ENCODE assay signal across 1 cellular context in the genomic region with DNA sequence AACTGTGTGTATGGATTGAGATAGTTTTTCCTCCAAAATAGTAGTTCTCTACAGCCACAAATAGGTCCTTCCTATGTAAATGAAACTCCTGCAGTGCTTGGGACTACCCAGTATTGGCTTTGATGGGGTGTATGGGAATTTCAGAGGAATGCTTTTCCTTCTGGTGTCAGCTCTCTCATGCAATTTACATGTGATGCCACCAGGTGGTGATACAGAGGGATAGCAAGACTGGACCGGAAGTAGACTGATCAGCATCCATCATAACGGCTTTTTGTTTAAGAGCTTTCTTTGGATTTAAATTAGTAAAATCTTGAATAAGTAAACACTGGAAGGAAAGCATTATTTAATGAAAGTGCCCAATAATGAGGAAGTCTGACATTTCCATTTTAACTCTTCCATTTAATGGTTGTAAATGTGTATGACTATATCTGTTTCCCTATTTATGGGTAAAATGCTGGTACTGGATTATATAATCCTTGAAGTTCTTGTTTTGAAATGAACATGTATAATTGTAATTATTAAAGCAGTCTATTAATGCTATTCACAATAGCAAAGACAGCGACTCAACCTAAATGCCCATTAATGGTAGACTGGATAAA.
TF ChIP-seq lines count a peak whose summit lies in the region.

No MANE protein-coding gene starts in this region.

TF ChIP-seq in WTC11, 78 proteins besides CTCF, POLR2A, EP300 and RAD21 (continued from another document):
- TF ChIP-seq, protein P1, sequence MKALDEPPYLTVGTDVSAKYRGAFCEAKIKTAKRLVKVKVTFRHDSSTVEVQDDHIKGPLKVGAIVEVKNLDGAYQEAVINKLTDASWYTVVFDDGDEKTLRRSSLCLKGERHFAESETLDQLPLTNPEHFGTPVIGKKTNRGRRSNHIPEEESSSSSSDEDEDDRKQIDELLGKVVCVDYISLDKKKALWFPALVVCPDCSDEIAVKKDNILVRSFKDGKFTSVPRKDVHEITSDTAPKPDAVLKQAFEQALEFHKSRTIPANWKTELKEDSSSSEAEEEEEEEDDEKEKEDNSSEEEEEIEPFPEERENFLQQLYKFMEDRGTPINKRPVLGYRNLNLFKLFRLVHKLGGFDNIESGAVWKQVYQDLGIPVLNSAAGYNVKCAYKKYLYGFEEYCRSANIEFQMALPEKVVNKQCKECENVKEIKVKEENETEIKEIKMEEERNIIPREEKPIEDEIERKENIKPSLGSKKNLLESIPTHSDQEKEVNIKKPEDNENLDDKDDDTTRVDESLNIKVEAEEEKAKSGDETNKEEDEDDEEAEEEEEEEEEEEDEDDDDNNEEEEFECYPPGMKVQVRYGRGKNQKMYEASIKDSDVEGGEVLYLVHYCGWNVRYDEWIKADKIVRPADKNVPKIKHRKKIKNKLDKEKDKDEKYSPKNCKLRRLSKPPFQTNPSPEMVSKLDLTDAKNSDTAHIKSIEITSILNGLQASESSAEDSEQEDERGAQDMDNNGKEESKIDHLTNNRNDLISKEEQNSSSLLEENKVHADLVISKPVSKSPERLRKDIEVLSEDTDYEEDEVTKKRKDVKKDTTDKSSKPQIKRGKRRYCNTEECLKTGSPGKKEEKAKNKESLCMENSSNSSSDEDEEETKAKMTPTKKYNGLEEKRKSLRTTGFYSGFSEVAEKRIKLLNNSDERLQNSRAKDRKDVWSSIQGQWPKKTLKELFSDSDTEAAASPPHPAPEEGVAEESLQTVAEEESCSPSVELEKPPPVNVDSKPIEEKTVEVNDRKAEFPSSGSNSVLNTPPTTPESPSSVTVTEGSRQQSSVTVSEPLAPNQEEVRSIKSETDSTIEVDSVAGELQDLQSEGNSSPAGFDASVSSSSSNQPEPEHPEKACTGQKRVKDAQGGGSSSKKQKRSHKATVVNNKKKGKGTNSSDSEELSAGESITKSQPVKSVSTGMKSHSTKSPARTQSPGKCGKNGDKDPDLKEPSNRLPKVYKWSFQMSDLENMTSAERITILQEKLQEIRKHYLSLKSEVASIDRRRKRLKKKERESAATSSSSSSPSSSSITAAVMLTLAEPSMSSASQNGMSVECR (CRISPR knock-in tag; IDR thresholded peaks at IDR 0.05; ENCODE audit: borderline replicate concordance), result no peak
- TF ChIP-seq IRF2 (CRISPR knock-in tag; IDR thresholded peaks at IDR 0.05; ENCODE audit: borderline replicate concordance, low read depth), result no peak
- TF ChIP-seq ELF4 (CRISPR knock-in tag; IDR thresholded peaks at IDR 0.05; ENCODE audit: low read depth), result no peak
- TF ChIP-seq PRRX2 (CRISPR knock-in tag; IDR thresholded peaks at IDR 0.05), result no peak
- no peak for TF ChIP-seq SOX15 (CRISPR knock-in tag; IDR thresholded peaks at IDR 0.05)
- TF ChIP-seq, protein P2, sequence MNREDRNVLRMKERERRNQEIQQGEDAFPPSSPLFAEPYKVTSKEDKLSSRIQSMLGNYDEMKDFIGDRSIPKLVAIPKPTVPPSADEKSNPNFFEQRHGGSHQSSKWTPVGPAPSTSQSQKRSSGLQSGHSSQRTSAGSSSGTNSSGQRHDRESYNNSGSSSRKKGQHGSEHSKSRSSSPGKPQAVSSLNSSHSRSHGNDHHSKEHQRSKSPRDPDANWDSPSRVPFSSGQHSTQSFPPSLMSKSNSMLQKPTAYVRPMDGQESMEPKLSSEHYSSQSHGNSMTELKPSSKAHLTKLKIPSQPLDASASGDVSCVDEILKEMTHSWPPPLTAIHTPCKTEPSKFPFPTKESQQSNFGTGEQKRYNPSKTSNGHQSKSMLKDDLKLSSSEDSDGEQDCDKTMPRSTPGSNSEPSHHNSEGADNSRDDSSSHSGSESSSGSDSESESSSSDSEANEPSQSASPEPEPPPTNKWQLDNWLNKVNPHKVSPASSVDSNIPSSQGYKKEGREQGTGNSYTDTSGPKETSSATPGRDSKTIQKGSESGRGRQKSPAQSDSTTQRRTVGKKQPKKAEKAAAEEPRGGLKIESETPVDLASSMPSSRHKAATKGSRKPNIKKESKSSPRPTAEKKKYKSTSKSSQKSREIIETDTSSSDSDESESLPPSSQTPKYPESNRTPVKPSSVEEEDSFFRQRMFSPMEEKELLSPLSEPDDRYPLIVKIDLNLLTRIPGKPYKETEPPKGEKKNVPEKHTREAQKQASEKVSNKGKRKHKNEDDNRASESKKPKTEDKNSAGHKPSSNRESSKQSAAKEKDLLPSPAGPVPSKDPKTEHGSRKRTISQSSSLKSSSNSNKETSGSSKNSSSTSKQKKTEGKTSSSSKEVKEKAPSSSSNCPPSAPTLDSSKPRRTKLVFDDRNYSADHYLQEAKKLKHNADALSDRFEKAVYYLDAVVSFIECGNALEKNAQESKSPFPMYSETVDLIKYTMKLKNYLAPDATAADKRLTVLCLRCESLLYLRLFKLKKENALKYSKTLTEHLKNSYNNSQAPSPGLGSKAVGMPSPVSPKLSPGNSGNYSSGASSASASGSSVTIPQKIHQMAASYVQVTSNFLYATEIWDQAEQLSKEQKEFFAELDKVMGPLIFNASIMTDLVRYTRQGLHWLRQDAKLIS (CRISPR knock-in tag; IDR thresholded peaks at IDR 0.05; ENCODE audit: borderline replicate concordance), result no peak
